In the genomic region with DNA sequence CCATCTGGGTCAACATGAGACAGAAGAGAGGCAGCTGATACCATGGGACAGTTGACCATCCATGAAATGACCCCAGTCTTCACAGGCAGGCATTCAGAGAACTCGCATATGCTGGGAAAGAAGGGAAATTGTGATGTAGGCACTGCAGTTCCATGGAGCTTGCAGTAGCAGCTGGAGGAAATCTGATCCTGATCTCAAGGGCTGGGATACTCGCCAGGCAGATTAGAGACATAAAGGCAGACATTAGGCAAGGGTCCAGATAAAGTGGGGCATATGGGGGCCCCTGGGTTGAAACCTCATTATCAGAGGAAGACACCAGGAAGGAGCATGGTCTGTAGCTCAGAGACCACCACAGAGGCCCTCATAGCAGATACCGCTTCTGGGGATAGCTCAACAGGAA, we compare ENCODE assay signal across 19 cellular contexts. TPM values are rescaled to one million over a fixed set of nuclear protein-coding genes. Genes with fewer than 3 reads are reported as not detected.
"Had no signal": no experiment of that assay in that cellular context is flagged by ENCODE, and none has a peak within 500 bp of the region (broad histone marks: within the 10 kb centered on the region; RNA-seq: fewer than 3 reads in every experiment).

No MANE protein-coding gene starts in this region.

- H3K4me1 ChIP-seq: gastroesophageal sphincter, suprapubic skin, upper lobe of right lung had no signal

- ATAC-seq: gastroesophageal sphincter; sciatic nerve; stimulated activated naive CD8-positive, alpha-beta T cell treated with anti-CD3 and anti-CD28 coated beads, Interleukin-15, Interleukin-2, amounts not matched to agents 100 U/mL and 50 U/mL, for 24 hours; upper lobe of right lung had no signal

- H3K9me3 ChIP-seq: gastroesophageal sphincter, suprapubic skin, upper lobe of right lung had no signal

- H3K27me3 ChIP-seq: suprapubic skin, upper lobe of right lung had no signal

- H3K27ac ChIP-seq: gastroesophageal sphincter, suprapubic skin, upper lobe of right lung had no signal

- H3K36me3 ChIP-seq: gastroesophageal sphincter, suprapubic skin, upper lobe of right lung had no signal

- DNase-seq: activated CD4-positive, alpha-beta memory T cell treated with anti-CD3 and anti-CD28 coated beads, Interleukin-2, amount 10 ng/mL, durations not matched to agents 7 days and 5 days; activated CD4-positive, alpha-beta T cell treated with anti-CD3 and anti-CD28 coated beads for 1 hour; activated gamma-delta T cell treated with Interleukin-2 at 50 U/mL for 16 hours; activated naive CD8-positive, alpha-beta T cell treated with anti-CD3 and anti-CD28 coated beads for 36 hours; activated T-cell treated with anti-CD3 and anti-CD28 coated beads, Interleukin-2, amount 50 U/mL, for 48 hours; cerebellar nuclear complex; dermis blood vessel endothelial cell; nephron progenitor cell; stimulated activated CD4-positive, alpha-beta T cell treated with anti-CD3 and anti-CD28 coated beads, Interleukin-12 subunit alpha, Interleukin-12 subunit beta, amount 100 ng/mL, for 4 hours; stimulated activated CD4-positive, alpha-beta T cell treated with anti-CD3 and anti-CD28 coated beads, Interleukin-2, amount 100 ng/mL, for 48 hours; stimulated activated naive CD8-positive, alpha-beta T cell treated with anti-CD3 and anti-CD28 coated beads, Interleukin-15, Interleukin-2, amounts not matched to agents 100 U/mL and 50 U/mL, for 24 hours; upper lobe of right lung had no signal

- H3K4me3 ChIP-seq: gastroesophageal sphincter, suprapubic skin, upper lobe of right lung had no signal

RNA-seq across cellular contexts. Expression of a gene that starts 48.7 kb away (rescaled TPM):
- total RNA-seq: activated CD4-positive, alpha-beta memory T cell treated with anti-CD3 and anti-CD28 coated beads, Interleukin-2, amount 10 ng/mL, durations not matched to agents 7 days and 5 days; activated naive CD8-positive, alpha-beta T cell treated with anti-CD3 and anti-CD28 coated beads for 36 hours; dermis blood vessel endothelial cell; epithelial cell of proximal tubule; kidney epithelial cell; mesenteric fat pad; osteoblast; sciatic nerve had no signal
